In the genomic region with DNA sequence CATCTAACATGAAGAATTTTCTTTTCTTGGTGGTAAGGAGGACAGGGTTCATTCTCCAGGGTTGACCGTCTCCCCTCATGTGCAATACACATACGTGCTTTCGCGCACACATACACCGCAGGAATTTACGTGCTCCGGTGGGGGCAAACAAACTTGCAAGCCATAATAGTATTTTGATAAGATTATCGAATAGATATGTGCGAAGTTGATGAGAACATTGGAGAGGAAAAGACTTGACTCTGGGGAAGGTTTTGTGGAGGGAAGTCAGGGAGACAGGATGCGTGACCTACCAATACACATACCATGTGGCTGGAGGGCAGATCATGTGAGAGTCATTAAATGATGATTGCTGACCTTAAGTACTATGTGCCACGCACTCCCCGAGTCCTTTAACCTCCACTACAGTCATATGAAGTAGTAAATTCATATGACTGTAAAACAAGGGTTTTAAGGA, we compare ENCODE assay signal across 9 cellular contexts. TPM values are rescaled to one million over a fixed set of nuclear protein-coding genes. Genes with fewer than 3 reads are reported as not detected.
DNase-seq lines count a peak whose midpoint lies in the region; ATAC-seq, FAIRE-seq and TF ChIP-seq lines count a peak whose summit lies in the region.
"Had no signal": no experiment of that assay in that cellular context is flagged by ENCODE, and none has a peak within 500 bp of the region (broad histone marks: within the 10 kb centered on the region; RNA-seq: fewer than 3 reads in every experiment).

No MANE protein-coding gene starts in this region.

- H3K36me3 Mint-ChIP-seq in activated T-helper 17 cell treated with anti-CD3 and anti-CD28 coated beads, Interleukin-2, amount 50 U/mL, for 72 hours (ENCODE audit: low read depth) = peaks cover 11% of the 10 kb centered on the region

- peak overlapping the region; percentile 98 for H3K4me3 Mint-ChIP-seq in activated T-helper 17 cell treated with anti-CD3 and anti-CD28 coated beads, Interleukin-2, amount 50 U/mL, for 72 hours

- peaks cover 15% of the 10 kb centered on the region for H3K4me1 Mint-ChIP-seq in activated T-helper 17 cell treated with anti-CD3 and anti-CD28 coated beads, Interleukin-2, amount 50 U/mL, for 72 hours

- WGBS in testis, 2 donors = 20 to 26% methylated on average over 12 of the region's 12 CpGs

- H3K4me1 ChIP-seq in Karpas-422 (ENCODE audit: low read length) (peaks cover 32% of the 10 kb centered on the region), keratinocyte (ENCODE audit: control insufficient read depth, extremely low read depth, insufficient read depth, low read length) (peaks cover 12% of the 10 kb centered on the region), testis (peaks cover 7% of the 10 kb centered on the region)

- peak overlapping the region; percentile 30; the same call in 1 of the 2 replicates for H3K27ac ChIP-seq in Karpas-422 (ENCODE audit: low read length)
- peak overlapping the region; percentile 76 for H3K27ac ChIP-seq in keratinocyte (ENCODE audit: control insufficient read depth, insufficient read depth, low read length)
- H3K27ac ChIP-seq in testis = no peak overlapping the region

- peaks cover 44% of the 10 kb centered on the region for H3K79me2 ChIP-seq in Karpas-422 (ENCODE audit: low read length)
- peaks cover 5% of the 10 kb centered on the region for H3K79me2 ChIP-seq in keratinocyte (ENCODE audit: control insufficient read depth, insufficient read depth, low read length)

- DNase-seq in GF-D8 (lab: John Stamatoyannopoulos, UW) = peak; percentile 35
- peak; percentile 75 for DNase-seq in Karpas-422
- no peak for DNase-seq in keratinocyte (ENCODE audit: low read depth, low spot score)
- DNase-seq in testis = no peak
- no peak for DNase-seq in putamen (ENCODE audit: low spot score)
- no peak for DNase-seq in middle frontal gyrus (ENCODE audit: extremely low spot score, low spot score)

- H3K4me2 ChIP-seq in Karpas-422 (ENCODE audit: low read depth, low read length, poor library complexity, severe bottlenecking) (peak overlapping the region; percentile 72), keratinocyte (ENCODE audit: control insufficient read depth, extremely low read depth, insufficient read depth, low read depth, low read length) (peak overlapping the region; percentile 95)

- H3K9me3 Mint-ChIP-seq in activated T-helper 17 cell treated with anti-CD3 and anti-CD28 coated beads, Interleukin-2, amount 50 U/mL, for 72 hours = no peaks in the 10 kb centered on the region

- H3K36me3 ChIP-seq in Karpas-422 (ENCODE audit: insufficient read depth, low read length) (peaks cover 4% of the 10 kb centered on the region; the same call in 1 of the 2 replicates), keratinocyte (ENCODE audit: control insufficient read depth in 2 of 2, extremely low read depth in 1 of 2, insufficient read depth in 2 of 2, low read length in 2 of 2) (no peaks in the 10 kb centered on the region), testis (ENCODE audit: low read depth, missing control alignments) (no peaks in the 10 kb centered on the region)
- H3K36me3 ChIP-seq: adrenal gland had no signal

- no peaks in the 10 kb centered on the region for H3K9me2 ChIP-seq in Karpas-422 (replicated peaks; ENCODE audit: insufficient read depth, low read length)

- H3K9me3 ChIP-seq in Karpas-422 (ENCODE audit: low read length) = no peaks in the 10 kb centered on the region
- no peaks in the 10 kb centered on the region for H3K9me3 ChIP-seq in keratinocyte (ENCODE audit: control insufficient read depth, low read depth, low read length)
- H3K9me3 ChIP-seq in testis = no peaks in the 10 kb centered on the region
- H3K9me3 ChIP-seq: adrenal gland had no signal

- no peaks in the 10 kb centered on the region for H3K27me3 Mint-ChIP-seq in activated T-helper 17 cell treated with anti-CD3 and anti-CD28 coated beads, Interleukin-2, amount 50 U/mL, for 72 hours

- no peaks in the 10 kb centered on the region for H3K9me1 ChIP-seq in keratinocyte (ENCODE audit: control insufficient read depth, extremely low read depth, insufficient read depth, low read length)

- dilution Hi-C loops in keratinocyte (cut with MboI; ENCODE audit: extremely low pct_ligation_motif_present, low sequenced_read_pairs) = no loop called here

- intact Hi-C loops in testis (cut with DNase I; ENCODE audit: low total_unique reads) = no loop called here

- no peak for TF ChIP-seq POLR2A in testis (IDR thresholded peaks at IDR 0.05)

- H3K4me3 ChIP-seq in Karpas-422 (ENCODE audit: low read length) = peak overlapping the region; percentile 78
- peak overlapping the region; percentile 81 to 91 (median 81) for H3K4me3 ChIP-seq in keratinocyte (ENCODE audit: control insufficient read depth in 2 of 3, extremely low read depth in 1 of 3, insufficient read depth in 2 of 3, low read depth in 1 of 3, low read length in 3 of 3)
- H3K4me3 ChIP-seq in testis = peak overlapping the region; percentile 68 to 84

- no peak for TF ChIP-seq CTCF in keratinocyte (optimal IDR thresholded peaks at IDR 0.05 in 1 of 3, IDR thresholded peaks at IDR 0.05 in 1 of 3, conservative IDR thresholded peaks at IDR 0.05 in 1 of 3; ENCODE audit: extremely low read depth in 1 of 3, insufficient read depth in 2 of 3, low read length in 3 of 3)
- TF ChIP-seq CTCF in testis (IDR thresholded peaks at IDR 0.05) = no peak

- H3K27me3 ChIP-seq in Karpas-422 (ENCODE audit: low read length) (no peaks in the 10 kb centered on the region), keratinocyte (ENCODE audit: control insufficient read depth, extremely low read depth, insufficient read depth, low read length) (no peaks in the 10 kb centered on the region), testis (no peaks in the 10 kb centered on the region)
- H3K27me3 ChIP-seq: adrenal gland had no signal

- peak overlapping the region; percentile 95 for H3K27ac Mint-ChIP-seq in activated T-helper 17 cell treated with anti-CD3 and anti-CD28 coated beads, Interleukin-2, amount 50 U/mL, for 72 hours

- H4K20me1 ChIP-seq in Karpas-422 (ENCODE audit: insufficient read depth, low read depth, low read length) = no peaks in the 10 kb centered on the region
- H4K20me1 ChIP-seq in keratinocyte (ENCODE audit: control insufficient read depth, extremely low read depth, insufficient read depth, low read length) = no peaks in the 10 kb centered on the region

- ATAC-seq in activated T-helper 17 cell treated with anti-CD3 and anti-CD28 coated beads, Interleukin-2, amount 50 U/mL, for 72 hours (replicated peaks) = peak; percentile 23
- ATAC-seq in GM19035 (IDR thresholded peaks at IDR 0.05; ENCODE audit: unreplicated experiment) = no peak

- H2AFZ ChIP-seq in Karpas-422 (ENCODE audit: low read length) (peak overlapping the region; percentile 60), keratinocyte (ENCODE audit: control insufficient read depth, low read length) (peak overlapping the region; percentile 97)

- H3K9ac ChIP-seq in Karpas-422 (ENCODE audit: low read length) (peak overlapping the region; percentile 78), keratinocyte (ENCODE audit: control insufficient read depth, extremely low read depth, insufficient read depth, low read length) (peak overlapping the region; percentile 81)

- FAIRE-seq in keratinocyte (lab: Jason Lieb, UNC) = peak; percentile 32

RNA-seq across cellular contexts. Expression of a gene that starts 0.9 kb away (rescaled TPM):
- 84.0 and 107 TPM in 2 replicates for total RNA-seq in Karpas-422 (2014; rRNA removed; shearing (Covaris generic); ENCODE audit: low replicate concordance)
- 10 to 100 TPM; 37.0 to 49.7 TPM for total RNA-seq in activated T-helper 17 cell treated with anti-CD3 and anti-CD28 coated beads, Interleukin-2, amount 50 U/mL, for 72 hours
- polyA plus RNA-seq in keratinocyte (7.1 to 13.3 TPM (median 10.1 TPM) in 3 replicates), testis (ENCODE audit: insufficient read depth, low read depth, low replicate concordance) (5.5 TPM)
- polyA plus RNA-seq in keratinocyte (2011; ENCODE audit: low read depth) = 3.7 TPM
- polyA plus RNA-seq in keratinocyte (2011; cell fraction: cytosol; rRNA removed) = 8.0 and 10.3 TPM in 2 replicates
- polyA plus RNA-seq in keratinocyte (2011; cell fraction: nucleus; rRNA removed) = 11.3 and 15.3 TPM in 2 replicates
- 5.9 and 6.9 TPM in 2 replicates for polyA plus RNA-seq in keratinocyte (2012; ENCODE audit: low replicate concordance)
- 8.6 to 42.1 TPM (median 30.3 TPM) in 3 replicates for polyA minus RNA-seq in keratinocyte
- 10.6 TPM for polyA minus RNA-seq in keratinocyte (2011; cell fraction: cytosol; rRNA and poly(A)+ RNA removed)
- 19.3 and 53.4 TPM in 2 replicates for polyA minus RNA-seq in keratinocyte (2011; cell fraction: nucleus; rRNA and poly(A)+ RNA removed)
- 10 to 100 TPM; 19.1 to 22.5 TPM for total RNA-seq in testis

RNA-seq across cellular contexts. Expression of a gene that starts 4.1 kb away (rescaled TPM):
- total RNA-seq in Karpas-422 (2014; rRNA removed; shearing (Covaris generic); ENCODE audit: low replicate concordance) = 31.3 and 47.0 TPM in 2 replicates
- 10 to 100 TPM; 17.0 to 19.6 TPM for total RNA-seq in activated T-helper 17 cell treated with anti-CD3 and anti-CD28 coated beads, Interleukin-2, amount 50 U/mL, for 72 hours
- polyA plus RNA-seq in keratinocyte = 8.5 to 12.8 TPM (median 9.8 TPM) in 3 replicates
- 3.5 TPM for polyA plus RNA-seq in keratinocyte (2011; ENCODE audit: low read depth)
- polyA plus RNA-seq in keratinocyte (2011; cell fraction: cytosol; rRNA removed) = 5.8 and 7.6 TPM in 2 replicates
- 33.2 and 36.2 TPM in 2 replicates for polyA plus RNA-seq in keratinocyte (2011; cell fraction: nucleus; rRNA removed)
- polyA plus RNA-seq in keratinocyte (2012; ENCODE audit: low replicate concordance) = 5.9 and 8.3 TPM in 2 replicates
- 28.1 to 43.6 TPM (median 36.8 TPM) in 3 replicates for polyA minus RNA-seq in keratinocyte
- polyA minus RNA-seq in keratinocyte (2011; cell fraction: cytosol; rRNA and poly(A)+ RNA removed) = 11.3 TPM
- polyA minus RNA-seq in keratinocyte (2011; cell fraction: nucleus; rRNA and poly(A)+ RNA removed) = 39.6 and 64.6 TPM in 2 replicates
- total RNA-seq in testis = 10 to 100 TPM; 32.7 to 34.6 TPM
- polyA plus RNA-seq in testis (ENCODE audit: insufficient read depth, low read depth, low replicate concordance) = 9.4 TPM

Comparison
In these comparisons a context has a peak if more than half of its experiments do, and no peak if none do; other contexts are left out.
1. DNase-seq: peak in GF-D8 (single experiment) and Karpas-422 (single experiment); none in keratinocyte (single experiment), testis (single experiment), putamen (single experiment) and middle frontal gyrus (single experiment).
2. H3K27ac ChIP-seq: peak in Karpas-422 (single experiment) and keratinocyte (single experiment); none in testis (0 of 2).
3. Peak in every context shown above with its lines, with median percentiles within 50 percentile points of each other: H3K4me3 ChIP-seq.